Comparison of ENCODE assay signal across 8 cellular contexts in genomic region chr14:94175403-94176146, GRCh38. TPM values are rescaled to one million over a fixed set of nuclear protein-coding genes. Genes with fewer than 3 reads are reported as not detected.
A peak's percentile ranks its signal among the peaks of the same experiment; 100 is the strongest.
DNase-seq lines count a peak whose midpoint lies in the region; ATAC-seq and TF ChIP-seq lines count a peak whose summit lies in the region.

No MANE protein-coding gene starts in this region.

- H3K27ac Mint-ChIP-seq in CD8-positive, alpha-beta T cell: no peak overlapping the region
- H3K27ac Mint-ChIP-seq in neural crest cell (ENCODE audit: unreplicated experiment): no peak overlapping the region

- no peak for TF ChIP-seq CTCF in CD8-positive, alpha-beta T cell (IDR thresholded peaks at IDR 0.05)
- TF ChIP-seq CTCF in neural crest cell (conservative IDR thresholded peaks at IDR 0.05) (no peak), spleen (IDR thresholded peaks at IDR 0.05 in 8 of 11, conservative IDR thresholded peaks at IDR 0.05 in 3 of 11) (no peak)

- CTCF ChIA-PET in CD8-positive, alpha-beta T cell (lab: Charles Lee): interaction anchor here (0.7 to 2.6 kb wide), 3 partner anchors 39 to 139 kb away, joined by 3 to 17 read pairs (median 5); partner anchors contain the start of gene IFI27L2

- ATAC-seq in CD8-positive, alpha-beta T cell: no peak
- no peak for ATAC-seq in HG02759 (IDR thresholded peaks at IDR 0.05; ENCODE audit: unreplicated experiment)

- 9 to 11% methylated on average over 15 to 17 of the region's 18 CpGs for WGBS in ectodermal cell, 2 experiments
- 12 to 18% (median 14%) methylated on average over 17 to 18 of the region's 18 CpGs for WGBS in spleen, 5 donors

- no peaks in the 10 kb centered on the region for H3K36me3 ChIP-seq in CD8-positive, alpha-beta T cell (ENCODE audit: insufficient read depth, low read length)
- H3K36me3 ChIP-seq in MG63: no peaks in the 10 kb centered on the region
- no peaks in the 10 kb centered on the region for H3K36me3 ChIP-seq in ectodermal cell (ENCODE audit: control insufficient read depth, insufficient read depth, low read length)
- H3K36me3 ChIP-seq in spleen: no peaks in the 10 kb centered on the region

- no peak for DNase-seq in CD8-positive, alpha-beta T cell
- DNase-seq in MG63 (no peak), neural crest cell (ENCODE audit: low read depth, low spot score) (no peak), H4 (ENCODE audit: low spot score) (no peak), cerebellum (ENCODE audit: low spot score) (no peak), spleen (no peak)

- POLR2A ChIA-PET in CD8-positive, alpha-beta T cell (lab: Charles Lee): interaction anchor here (1.4 to 1.9 kb wide), 2 partner anchors 94 to 96 kb away, joined by 4 to 8 read pairs; partner anchors contain the start of genes DDX24 and IFI27L1

- H3K9me3 ChIP-seq in CD8-positive, alpha-beta T cell (ENCODE audit: low read length): no peaks in the 10 kb centered on the region
- H3K9me3 ChIP-seq in MG63 (no peaks in the 10 kb centered on the region), ectodermal cell (ENCODE audit: control insufficient read depth, low read length) (no peaks in the 10 kb centered on the region), spleen (no peaks in the 10 kb centered on the region)

- H3K4me3 Mint-ChIP-seq in CD8-positive, alpha-beta T cell: peak overlapping the region; percentile 79
- H3K4me3 Mint-ChIP-seq in neural crest cell: peak overlapping the region; percentile 78

- H3K27ac ChIP-seq in CD8-positive, alpha-beta T cell (ENCODE audit: low read depth, low read length): no peak overlapping the region
- H3K27ac ChIP-seq in ectodermal cell (ENCODE audit: insufficient read depth, low read depth, low read length, poor library complexity, severe bottlenecking) (no peak overlapping the region), spleen (no peak overlapping the region)

- H3K27me3 ChIP-seq in CD8-positive, alpha-beta T cell (ENCODE audit: insufficient read depth, low read length): no peaks in the 10 kb centered on the region
- no peaks in the 10 kb centered on the region for H3K27me3 ChIP-seq in MG63
- peaks cover 35% of the 10 kb centered on the region for H3K27me3 ChIP-seq in ectodermal cell (ENCODE audit: control insufficient read depth, insufficient read depth, low read length, poor library complexity, severe bottlenecking)
- peaks cover 0 to 92% (median 45%) of the 10 kb centered on the region in 7 donors for H3K27me3 ChIP-seq in spleen (replicated peaks in 1 of 7)

- H3K27me3 Mint-ChIP-seq in CD8-positive, alpha-beta T cell (ENCODE audit: low read depth): peaks cover 20% of the 10 kb centered on the region
- peaks cover 84% of the 10 kb centered on the region for H3K27me3 Mint-ChIP-seq in neural crest cell (ENCODE audit: low read depth)

- H3K9me3 Mint-ChIP-seq in CD8-positive, alpha-beta T cell: no peaks in the 10 kb centered on the region
- H3K9me3 Mint-ChIP-seq in neural crest cell: no peaks in the 10 kb centered on the region

- peaks cover 20% of the 10 kb centered on the region for H3K4me1 Mint-ChIP-seq in CD8-positive, alpha-beta T cell (ENCODE audit: low read depth)
- H3K4me1 Mint-ChIP-seq in neural crest cell: peaks cover 24% of the 10 kb centered on the region

- peak overlapping the region; percentile 23 for H3K4me3 ChIP-seq in CD8-positive, alpha-beta T cell (ENCODE audit: low read depth, low read length)
- peak overlapping the region; percentile 63; the same call in 1 of the 2 replicates for H3K4me3 ChIP-seq in MG63
- peak overlapping the region; percentile 72 for H3K4me3 ChIP-seq in ectodermal cell (ENCODE audit: insufficient read depth, low read depth, low read length)
- peak overlapping the region in 1 of 8 donors; percentile 86 for H3K4me3 ChIP-seq in spleen

- H3K36me3 Mint-ChIP-seq in CD8-positive, alpha-beta T cell: no peaks in the 10 kb centered on the region
- H3K36me3 Mint-ChIP-seq in neural crest cell (ENCODE audit: low read depth): no peaks in the 10 kb centered on the region

- H3K4me1 ChIP-seq in CD8-positive, alpha-beta T cell (ENCODE audit: insufficient read depth, low read length): peaks cover 12% of the 10 kb centered on the region
- peaks cover 12% of the 10 kb centered on the region for H3K4me1 ChIP-seq in ectodermal cell (ENCODE audit: control insufficient read depth, insufficient read depth, low read length)
- peaks cover 6 to 29% (median 23%) of the 10 kb centered on the region in 6 donors for H3K4me1 ChIP-seq in spleen

- TF ChIP-seq POLR2A in spleen (IDR thresholded peaks at IDR 0.05): no peak

- intact Hi-C loops in CD8-positive, alpha-beta T cell (cut with DNase I, micrococcal nuclease): loop anchor here (5.0 to 10.0 kb wide), 2 partner anchors 991 to 1058 kb away; partner anchors contain the start of genes ITPK1 (in 2 of the 2), LYSET (in 1 of the 2) and MOAP1 (in 1 of the 2)
- intact Hi-C loops in spleen (cut with DNase I; ENCODE audit: low total_unique reads): loop anchor here (5.0 kb wide), 1 partner anchor 138 kb away; no protein-coding TSS in a partner anchor

RNA-seq across cellular contexts. Expression of gene PPP4R4, which starts 1.5 kb away (rescaled TPM):
- not detected for total RNA-seq in CD8-positive, alpha-beta T cell
- total RNA-seq in MG63 (2014; rRNA removed; shearing (Covaris generic); ENCODE audit: low replicate concordance): 0.23 TPM in 1 of 2 replicates, not detected in the other
- polyA plus RNA-seq in ectodermal cell (2013, experiment 1 of 4): 9.3 TPM
- 8.3 TPM for polyA plus RNA-seq in ectodermal cell (2013, experiment 2 of 4)
- 8.6 TPM for polyA plus RNA-seq in ectodermal cell (2013, experiment 3 of 4)
- polyA plus RNA-seq in ectodermal cell (2013, experiment 4 of 4): 9.8 TPM
- 1.1 and 1.6 TPM in 2 replicates for total RNA-seq in neural crest cell
- 3.3 and 3.8 TPM in 2 replicates for total RNA-seq in H4 (2014; rRNA removed; shearing (Covaris generic))
- 3.0 TPM for total RNA-seq in cerebellum
- total RNA-seq in spleen: under 1 TPM in 4 of 7 donors, not detected in 3; 0.09 to 0.94 (median 0.32) TPM
- polyA plus RNA-seq in spleen: under 1 TPM; 0.05 to 0.26 (median 0.06) TPM

RNA-seq across cellular contexts. Expression of gene IFI27L2, which starts 46.2 kb away (rescaled TPM):
- total RNA-seq in CD8-positive, alpha-beta T cell: 10 to 100 TPM; 13.3 to 16.4 TPM
- total RNA-seq in MG63 (2014; rRNA removed; shearing (Covaris generic); ENCODE audit: low replicate concordance): 21.0 and 62.6 TPM in 2 replicates
- 53.4 TPM for polyA plus RNA-seq in ectodermal cell (2013, experiment 1 of 4)
- 56.3 TPM for polyA plus RNA-seq in ectodermal cell (2013, experiment 2 of 4)
- polyA plus RNA-seq in ectodermal cell (2013, experiment 3 of 4): 68.5 TPM
- 90.3 TPM for polyA plus RNA-seq in ectodermal cell (2013, experiment 4 of 4)
- total RNA-seq in neural crest cell (25.3 and 30.4 TPM in 2 replicates), cerebellum (11.5 TPM), spleen (10 to 100 TPM; 40.6 to 93.1 (median 49.9) TPM)
- 109 and 122 TPM in 2 replicates for total RNA-seq in H4 (2014; rRNA removed; shearing (Covaris generic))
- 100 to 1,000 TPM; 118 to 137 (median 124) TPM for polyA plus RNA-seq in spleen
